In genomic region chr18:22171263-22171838, GRCh38 we compare ENCODE assay signal across 10 cellular contexts. TPM values are rescaled to one million over a fixed set of nuclear protein-coding genes. Genes with fewer than 3 reads are reported as not detected.
DNase-seq lines count a peak whose midpoint lies in the region; ATAC-seq and TF ChIP-seq lines count a peak whose summit lies in the region.
"Had no signal": no experiment of that assay in that cellular context is flagged by ENCODE, and none has a peak within 500 bp of the region (broad histone marks: within the 10 kb centered on the region; RNA-seq: fewer than 3 reads in every experiment).

No MANE protein-coding gene starts in this region.

- H3K4me1 Mint-ChIP-seq in osteocyte (ENCODE audit: unreplicated experiment) = peaks cover 34% of the 10 kb centered on the region

- peaks cover 28% of the 10 kb centered on the region for H3K27me3 ChIP-seq in ACC112 (ENCODE audit: insufficient read depth, low read length)
- peaks cover 0 to 24% of the 10 kb centered on the region in 2 donors for H3K27me3 ChIP-seq in Peyer's patch

- H2AFZ ChIP-seq in ACC112 (ENCODE audit: low read length, unreplicated experiment) = peak overlapping the region; percentile 17

- ATAC-seq in GM18511 (IDR thresholded peaks at IDR 0.05; ENCODE audit: unreplicated experiment) = no peak

- H3K27me3 Mint-ChIP-seq in osteocyte (ENCODE audit: unreplicated experiment) = peaks cover 68% of the 10 kb centered on the region

- H3K36me3 ChIP-seq in ACC112 (ENCODE audit: insufficient read depth, low read length) (no peaks in the 10 kb centered on the region), Peyer's patch (peaks cover 0 to 5% (median 0%) of the 10 kb centered on the region in 3 donors)

- H3K4me3 ChIP-seq in ACC112 (ENCODE audit: low read depth, low read length) (peak overlapping the region; percentile 81), Peyer's patch (peak overlapping the region; percentile 45 to 90 (median 70)), fibroblast of the aortic adventitia (ENCODE audit: low read depth, low read length) (peak overlapping the region; percentile 97)

- peaks cover 0 to 5% (median 0%) of the 10 kb centered on the region in 4 donors for H3K9me3 ChIP-seq in Peyer's patch

- no peak for TF ChIP-seq POLR2A in Peyer's patch (IDR thresholded peaks at IDR 0.05)

- H3K79me2 ChIP-seq in ACC112 (ENCODE audit: control insufficient read depth, insufficient read depth, low read length, unreplicated experiment) = peaks cover 49% of the 10 kb centered on the region

- no peak overlapping the region for H3K27ac Mint-ChIP-seq in osteocyte (ENCODE audit: unreplicated experiment)

- peak overlapping the region; percentile 87 for H3K4me3 Mint-ChIP-seq in osteocyte (ENCODE audit: unreplicated experiment)

- H3K4me1 ChIP-seq in ACC112 (ENCODE audit: control insufficient read depth, insufficient read depth, low read length, unreplicated experiment) = peaks cover 23% of the 10 kb centered on the region
- peaks cover 0 to 14% (median 2%) of the 10 kb centered on the region in 4 donors for H3K4me1 ChIP-seq in Peyer's patch

- H3K36me3 Mint-ChIP-seq in osteocyte (ENCODE audit: unreplicated experiment) = peaks cover 3% of the 10 kb centered on the region

- TF ChIP-seq CTCF in Peyer's patch (IDR thresholded peaks at IDR 0.05) (no peak), fibroblast of the aortic adventitia (IDR thresholded peaks at IDR 0.05; ENCODE audit: insufficient read depth, low read length) (no peak), osteocyte (IDR thresholded peaks at IDR 0.05) (no peak)

- H3K9me3 Mint-ChIP-seq in osteocyte (ENCODE audit: unreplicated experiment) = no peaks in the 10 kb centered on the region

- DNase-seq in Peyer's patch (no peak), fibroblast of the aortic adventitia (ENCODE audit: low read depth) (no peak), osteocyte (ENCODE audit: extremely low spot score, unreplicated experiment) (no peak), DMS114 treated with DMSO at 0.1 percent for 48 hours (lab: John Stamatoyannopoulos, UW; ENCODE audit: unreplicated experiment) (no peak), NCI-H2107 (lab: John Stamatoyannopoulos, UW) (no peak), hepatic stellate cell (ENCODE audit: low spot score) (no peak)
- DNase-seq: activated CD4-positive, alpha-beta T cell treated with anti-CD3 and anti-CD28 coated beads for 48 hours; stimulated activated CD4-positive, alpha-beta T cell treated with anti-CD3 and anti-CD28 coated beads, Interleukin-15, amount 100 ng/mL, for 24 hours had no signal

- peak overlapping the region; percentile 76 for H3K27ac ChIP-seq in ACC112 (ENCODE audit: low read depth, low read length)
- H3K27ac ChIP-seq in Peyer's patch = peak overlapping the region; percentile 52 to 96 (median 90)

RNA-seq across cellular contexts. Expression of gene GATA6, which starts 2.0 kb away (rescaled TPM):
- total RNA-seq in Peyer's patch = 100 to 1,000 TPM in 3 of 4 donors, 10 to 100 TPM in 1; 24.8 to 127 (median 114) TPM
- 22.5 and 34.0 TPM in 2 replicates for total RNA-seq in fibroblast of the aortic adventitia (ENCODE audit: low replicate concordance)
- total RNA-seq in osteocyte = 1.9 and 2.4 TPM in 2 replicates
